ENCODE assay signal across 21 cellular contexts in the genomic region with DNA sequence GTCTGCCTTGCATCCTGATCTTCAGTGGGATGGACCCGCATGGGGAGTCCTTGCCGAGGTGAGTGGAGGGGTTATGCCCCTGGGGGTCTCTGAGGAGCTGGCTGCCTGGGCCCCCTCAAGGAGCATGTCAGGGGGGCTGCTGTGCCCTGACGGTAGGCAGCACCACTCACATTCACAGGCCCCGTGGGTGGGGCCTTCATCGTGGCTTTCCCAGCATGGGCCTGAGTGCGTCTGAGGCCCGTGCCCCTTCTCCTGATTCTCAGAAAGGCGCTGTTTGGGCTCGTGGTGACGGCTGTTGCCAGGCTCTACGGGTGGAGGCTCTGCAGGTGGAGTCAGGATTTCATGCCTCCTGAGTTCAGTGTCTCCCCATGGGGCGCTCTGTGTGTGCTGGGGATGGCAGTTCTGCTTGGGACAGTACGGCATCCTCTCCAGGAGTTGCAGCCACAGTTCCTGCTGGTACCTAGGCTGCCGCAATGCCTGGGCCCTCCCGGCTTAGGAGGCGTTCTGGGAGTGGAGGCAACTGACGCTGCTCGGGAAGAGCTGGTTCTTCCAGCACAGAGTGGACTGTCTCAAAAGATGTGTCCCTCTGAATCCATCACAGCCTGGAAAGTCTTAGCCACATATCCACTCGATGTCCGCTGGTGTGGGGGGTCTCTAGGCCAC. TPM values are rescaled to one million over a fixed set of nuclear protein-coding genes. Genes with fewer than 3 reads are reported as not detected.
"Had no signal": no experiment of that assay in that cellular context is flagged by ENCODE, and none has a peak within 500 bp of the region (broad histone marks: within the 10 kb centered on the region; RNA-seq: fewer than 3 reads in every experiment).

No MANE protein-coding gene starts in this region.

- H3K27ac ChIP-seq: epithelial cell of prostate, suprapubic skin had no signal

- H3K9me3 Mint-ChIP-seq: activated CD4-positive, alpha-beta T cell treated with anti-CD3 and anti-CD28 coated beads, Interleukin-2, amount 10 ng/mL, durations not matched to agents 24 days and 14 days; activated T-cell treated with anti-CD3 and anti-CD28 coated beads, Interleukin-2, amount 50 U/mL, for 24 hours; activated T-helper 2 cell treated with anti-CD3 and anti-CD28 coated beads, Interferon-gamma antibody, Interleukin-2, Interleukin-4, amounts not matched to agents 10 μg/mL and 5 μg/mL and 100 μg/mL, durations not matched to agents 14 hours and 24 hours and 36 hours; natural killer cell treated with Interleukin-12 subunit alpha and Interleukin-12 subunit beta and Interleukin-15 and Interleukin-18, amount 100 ng/mL, for 72 hours; stimulated activated naive CD8-positive, alpha-beta T cell treated with anti-CD3 and anti-CD28 coated beads, Interleukin-15, Interleukin-2, amounts not matched to agents 100 ng/mL and 50 ng/mL, for 24 hours; type B pancreatic cell had no signal

- H3K4me3 ChIP-seq: right atrium auricular region, skin epidermis, suprapubic skin had no signal

- H3K4me1 Mint-ChIP-seq: activated CD4-positive, alpha-beta T cell treated with anti-CD3 and anti-CD28 coated beads, Interleukin-2, amount 10 ng/mL, durations not matched to agents 24 days and 14 days had no signal

- H3K27me3 Mint-ChIP-seq: activated CD4-positive, alpha-beta T cell treated with anti-CD3 and anti-CD28 coated beads, Interleukin-2, amount 10 ng/mL, durations not matched to agents 24 days and 14 days; activated T-cell treated with anti-CD3 and anti-CD28 coated beads, Interleukin-2, amount 50 U/mL, for 24 hours; stimulated activated naive CD8-positive, alpha-beta T cell treated with anti-CD3 and anti-CD28 coated beads, Interleukin-15, Interleukin-2, amounts not matched to agents 100 ng/mL and 50 ng/mL, for 24 hours; type B pancreatic cell had no signal

- H3K4me1 ChIP-seq: right atrium auricular region, suprapubic skin had no signal

- H3K27me3 ChIP-seq: right atrium auricular region, suprapubic skin had no signal

- H3K27ac Mint-ChIP-seq: activated CD4-positive, alpha-beta T cell treated with anti-CD3 and anti-CD28 coated beads, Interleukin-2, amount 10 ng/mL, durations not matched to agents 24 days and 14 days; activated CD8-positive, alpha-beta T cell treated with anti-CD3 and anti-CD28 coated beads, Interleukin-2, amount 10 ng/mL, durations not matched to agents 7 days and 5 days; activated T-cell treated with anti-CD3 and anti-CD28 coated beads, Interleukin-2, amount 50 U/mL, for 24 hours; activated T-helper 2 cell treated with anti-CD3 and anti-CD28 coated beads, Interferon-gamma antibody, Interleukin-2, Interleukin-4, amounts not matched to agents 10 μg/mL and 5 μg/mL and 100 μg/mL, durations not matched to agents 14 hours and 24 hours and 36 hours; natural killer cell treated with Interleukin-12 subunit alpha and Interleukin-12 subunit beta and Interleukin-15 and Interleukin-18, amount 100 ng/mL, for 72 hours; stimulated activated naive CD8-positive, alpha-beta T cell treated with anti-CD3 and anti-CD28 coated beads, Interleukin-15, Interleukin-2, amounts not matched to agents 100 ng/mL and 50 ng/mL, for 24 hours; type B pancreatic cell had no signal

- H3K9me3 ChIP-seq: right atrium auricular region, suprapubic skin had no signal

- DNase-seq: activated CD4-positive, alpha-beta T cell treated with anti-CD3 and anti-CD28 coated beads, Interleukin-2, amount 10 ng/mL, durations not matched to agents 24 days and 14 days; activated CD8-positive, alpha-beta T cell treated with anti-CD3 and anti-CD28 coated beads, Interleukin-2, amount 10 ng/mL, durations not matched to agents 7 days and 5 days; activated naive CD4-positive, alpha-beta T cell treated with Interleukin-2 at 50 U/mL for 16 hours; activated T-cell treated with anti-CD3 and anti-CD28 coated beads, Interleukin-2, amount 50 U/mL, for 24 hours; left cardiac atrium; stimulated activated CD4-positive, alpha-beta T cell treated with anti-CD3 and anti-CD28 coated beads, Interleukin-15, amount 100 ng/mL, for 24 hours; stimulated activated CD4-positive, alpha-beta T cell treated with anti-CD3 and anti-CD28 coated beads, Interleukin-2, amount 100 ng/mL, for 48 hours; T1000 had no signal

- H3K4me3 Mint-ChIP-seq: activated CD4-positive, alpha-beta T cell treated with anti-CD3 and anti-CD28 coated beads, Interleukin-2, amount 10 ng/mL, durations not matched to agents 24 days and 14 days; activated CD8-positive, alpha-beta T cell treated with anti-CD3 and anti-CD28 coated beads, Interleukin-2, amount 10 ng/mL, durations not matched to agents 7 days and 5 days; activated T-cell treated with anti-CD3 and anti-CD28 coated beads, Interleukin-2, amount 50 U/mL, for 24 hours; natural killer cell treated with Interleukin-12 subunit alpha and Interleukin-12 subunit beta and Interleukin-15 and Interleukin-18, amount 100 ng/mL, for 72 hours; stimulated activated naive CD8-positive, alpha-beta T cell treated with anti-CD3 and anti-CD28 coated beads, Interleukin-15, Interleukin-2, amounts not matched to agents 100 ng/mL and 50 ng/mL, for 24 hours; type B pancreatic cell had no signal

- H3K36me3 Mint-ChIP-seq: natural killer cell treated with Interleukin-12 subunit alpha and Interleukin-12 subunit beta and Interleukin-15 and Interleukin-18, amount 100 ng/mL, for 72 hours had no signal

- ATAC-seq: activated CD8-positive, alpha-beta T cell treated with anti-CD3 and anti-CD28 coated beads, Interleukin-2, amount 10 ng/mL, durations not matched to agents 7 days and 5 days had no signal

- H3K36me3 ChIP-seq: right atrium auricular region had no signal

RNA-seq across cellular contexts. Expression of gene NTSR2, which starts 57.3 kb away (rescaled TPM):
- total RNA-seq: activated CD4-positive, alpha-beta T cell treated with anti-CD3 and anti-CD28 coated beads, Interleukin-2, amount 10 ng/mL, durations not matched to agents 24 days and 14 days; activated CD8-positive, alpha-beta T cell treated with anti-CD3 and anti-CD28 coated beads, Interleukin-2, amount 10 ng/mL, durations not matched to agents 7 days and 5 days; activated T-helper 2 cell treated with anti-CD3 and anti-CD28 coated beads, Interferon-gamma antibody, Interleukin-2, Interleukin-4, amounts not matched to agents 10 μg/mL and 5 μg/mL and 100 μg/mL, durations not matched to agents 14 hours and 24 hours and 36 hours; aorta; dermis microvascular lymphatic vessel endothelial cell; glomerular endothelial cell; lower leg skin; natural killer cell treated with Interleukin-12 subunit alpha and Interleukin-12 subunit beta and Interleukin-15 and Interleukin-18, amount 100 ng/mL, for 72 hours; right atrium auricular region; suprapubic skin; T-helper 1 cell treated with Interleukin-12 subunit alpha and Interleukin-12 subunit beta and Interleukin-4 antibody, amounts not matched to agents 30 ng/mL and 1 ng/mL, for 36 hours had no signal
- polyA plus RNA-seq: aorta had no signal
